ENCODE assay signal across 8 cellular contexts in the genomic region with DNA sequence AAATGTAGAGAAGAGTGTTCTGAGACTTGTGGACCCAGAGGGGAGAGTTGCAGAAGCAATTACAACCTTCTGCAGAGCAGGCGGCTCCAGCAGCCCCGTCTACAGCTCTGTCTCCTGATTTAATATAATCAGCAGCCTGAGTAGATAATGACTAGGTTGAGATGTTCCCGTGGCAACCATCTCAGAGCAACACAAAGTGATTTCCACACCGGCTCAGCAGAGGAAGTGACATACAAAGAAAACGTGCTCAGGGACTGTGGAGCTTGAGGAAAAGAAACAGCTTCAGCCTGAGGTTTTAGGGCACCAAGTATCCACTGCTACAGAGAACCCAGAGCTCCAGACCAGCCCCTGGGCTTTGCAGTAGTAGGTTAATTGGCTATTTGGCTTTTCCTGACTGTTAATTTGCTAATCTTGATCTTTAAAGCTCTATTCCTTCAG.
DNase-seq lines count a peak whose midpoint lies in the region; ATAC-seq, FAIRE-seq and TF ChIP-seq lines count a peak whose summit lies in the region.

No MANE protein-coding gene starts in this region.

- H3K23me2 ChIP-seq in H9 (ENCODE audit: insufficient read length, low read depth, low read length, poor library complexity, severe bottlenecking), result no peaks in the 10 kb centered on the region

- no peak overlapping the region for H3K9ac ChIP-seq in H9 (ENCODE audit: extremely low read depth, insufficient read length, low read length)
- H3K9ac ChIP-seq in K562 (ENCODE audit: insufficient read depth in 1 of 2, low read depth in 2 of 2, low read length in 2 of 2), result no peak overlapping the region

- H3K36me3 Mint-ChIP-seq in H9 (ENCODE audit: insufficient read depth in 1 of 3, low read depth in 3 of 3), result no peaks in the 10 kb centered on the region

- H2AFZ ChIP-seq in H9 (ENCODE audit: low read length), result no peak overlapping the region
- no peak overlapping the region for H2AFZ ChIP-seq in K562 (ENCODE audit: low read depth, low read length)

- H3K9me3 ChIP-seq in H9 (ENCODE audit: control insufficient read depth, low read depth, low read length) (no peaks in the 10 kb centered on the region), K562 (replicated peaks; ENCODE audit: control insufficient read depth, insufficient read depth, low read depth, low read length) (no peaks in the 10 kb centered on the region)

- peaks cover 6% of the 10 kb centered on the region; the same call in 1 of the 2 replicates for H3K27me3 ChIP-seq in H9 (ENCODE audit: insufficient read depth, low read length)
- peaks cover 3 to 9% of the 10 kb centered on the region in 2 experiments; a peak in 4 of 5 replicates for H3K27me3 ChIP-seq in K562 (ENCODE audit: control insufficient read depth in 2 of 2, insufficient read depth in 2 of 2, low read length in 2 of 2)

- H2BK15ac ChIP-seq in H9 (ENCODE audit: low read depth, low read length), result no peak overlapping the region

- CTCF ChIA-PET in K562 (lab: Yijun Ruan, JAX; ENCODE audit: low intra/inter-chr PET ratio), result no interaction called here

- no peak overlapping the region for H3K23ac ChIP-seq in H9 (ENCODE audit: insufficient read length, low read depth, low read length)

- no peaks in the 10 kb centered on the region for H3K9me3 Mint-ChIP-seq in H9

- no peak for TF ChIP-seq POLR2A in K562 (conservative IDR thresholded peaks at IDR 0.05)

- no peak overlapping the region for H3K4me3 ChIP-seq in K562

- H3K36me3 ChIP-seq in K562 (ENCODE audit: control insufficient read depth, insufficient read depth, low read length), result no peaks in the 10 kb centered on the region

- no peak overlapping the region for H4K91ac ChIP-seq in H9 (ENCODE audit: insufficient read length, low read depth, low read length)

- H3K56ac ChIP-seq in H9 (ENCODE audit: insufficient read length, low read depth, low read length), result no peak overlapping the region

- H2BK12ac ChIP-seq in H9 (ENCODE audit: insufficient read length, low read depth, low read length), result no peak overlapping the region

- H3K79me2 ChIP-seq in H9 (ENCODE audit: insufficient read depth, low read length) (no peaks in the 10 kb centered on the region), K562 (ENCODE audit: control insufficient read depth, insufficient read depth, low read length) (no peaks in the 10 kb centered on the region)

- H3K4me2 ChIP-seq in H9 (ENCODE audit: insufficient read depth, insufficient read length, low read length), result no peak overlapping the region
- no peak overlapping the region for H3K4me2 ChIP-seq in K562 (ENCODE audit: insufficient read depth, low read length)

- TF ChIP-seq EP300 in K562 (IDR thresholded peaks at IDR 0.05; ENCODE audit: low read length), result no peak

- in situ Hi-C loops in K562 (cut with MboI), result no loop called here

- H3K4me3 Mint-ChIP-seq in H9, result no peak overlapping the region

- H3K4ac ChIP-seq in H9 (ENCODE audit: low read depth, low read length), result no peak overlapping the region

- no peak overlapping the region for H3K27ac Mint-ChIP-seq in H9

- H2AK5ac ChIP-seq in H9 (ENCODE audit: insufficient read length, low read length), result no peak overlapping the region

- no peak overlapping the region for H2BK120ac ChIP-seq in H9 (ENCODE audit: low read depth, low read length, poor library complexity, severe bottlenecking)

- no peaks in the 10 kb centered on the region for H3K9me1 ChIP-seq in K562 (ENCODE audit: control insufficient read depth, insufficient read depth, low read length)

- BruUV-seq in K562 (replicated peaks; lab: Mats Ljungman, UMichigan), result no TSS peak

- H3K27ac ChIP-seq in H9 (ENCODE audit: insufficient read length, low read depth, low read length) (no peak overlapping the region), K562 (ENCODE audit: extremely low read depth, low read depth, low read length) (no peak overlapping the region)

- ATAC-seq in K562 (peak; percentile 40; the same call in 2 of the 3 replicates), HG03097 (IDR thresholded peaks at IDR 0.05; ENCODE audit: low FRiP score, unreplicated experiment) (no peak), HG02588 (IDR thresholded peaks at IDR 0.05; ENCODE audit: unreplicated experiment) (no peak), HG02642 (IDR thresholded peaks at IDR 0.05; ENCODE audit: poor library complexity, unreplicated experiment) (no peak)

- H4K20me1 ChIP-seq in H9 (ENCODE audit: control insufficient read depth, insufficient read depth, insufficient read length), result no peaks in the 10 kb centered on the region
- no peaks in the 10 kb centered on the region for H4K20me1 ChIP-seq in K562 (replicated peaks; ENCODE audit: control insufficient read depth, insufficient read depth, low read length)

- TF ChIP-seq CTCF in H9 (conservative IDR thresholded peaks at IDR 0.05) (no peak), K562 (IDR thresholded peaks at IDR 0.05 in 2 of 3, conservative IDR thresholded peaks at IDR 0.05 in 1 of 3; ENCODE audit: insufficient read depth in 2 of 3, low read depth in 1 of 3, low read length in 3 of 3) (no peak)

- H3K14ac ChIP-seq in H9 (ENCODE audit: insufficient read depth, low read length), result no peak overlapping the region

- intact Hi-C loops in K562 (cut with micrococcal nuclease), result no loop called here

- H3K27me3 Mint-ChIP-seq in H9 (ENCODE audit: low read depth), result peaks cover 9% of the 10 kb centered on the region

- FAIRE-seq in K562 (lab: Jason Lieb, UNC) (no peak), urothelium cell line (lab: Jason Lieb, UNC) (no peak)

- no peak overlapping the region for H4K8ac ChIP-seq in H9 (replicated peaks; ENCODE audit: insufficient read length, low read depth, low read length)

- H2BK5ac ChIP-seq in H9 (ENCODE audit: insufficient read length, low read length), result no peak overlapping the region

- POLR2A ChIA-PET in K562 (lab: Yijun Ruan, JAX), result interaction anchor here (1.0 to 1.6 kb wide), 3 partner anchors 9 to 21 kb away, joined by 3 to 5 read pairs (median 5); no protein-coding TSS in a partner anchor

- H3K4me1 Mint-ChIP-seq in H9, result peaks cover 4% of the 10 kb centered on the region in 2 experiments; a peak in 1 of 4 replicates

- TF ChIP-seq RAD21 in K562 (CRISPR knock-in tag; conservative IDR thresholded peaks at IDR 0.05 in 1 of 2, IDR thresholded peaks at IDR 0.05 in 1 of 2), result no peak

- no peak overlapping the region for H4K5ac ChIP-seq in H9 (ENCODE audit: insufficient read length, low read depth, low read length)

- H3T11ph ChIP-seq in H9 (ENCODE audit: low read length), result no peak overlapping the region

- DNase-seq in H9 (peak; percentile 46), NCI-H2196 treated with DMSO at 0.1 percent for 48 hours (lab: John Stamatoyannopoulos, UW; ENCODE audit: unreplicated experiment) (peak; percentile 16), K562 (ENCODE audit: extremely low read depth in 1 of 4, low spot score in 3 of 4) (no peak), kidney glomerular epithelial cell (lab: John Stamatoyannopoulos, UW) (peak; percentile 58), urothelium cell line (ENCODE audit: low spot score) (no peak)

- H3K18ac ChIP-seq in H9 (ENCODE audit: insufficient read length, low read depth, low read length), result no peak overlapping the region

- no peaks in the 10 kb centered on the region for H3K4me1 ChIP-seq in H9 (ENCODE audit: insufficient read depth, low read length)
- H3K4me1 ChIP-seq in K562 (replicated peaks in 1 of 2; ENCODE audit: control insufficient read depth in 2 of 2, insufficient read depth in 2 of 2, low read length in 2 of 2), result no peaks in the 10 kb centered on the region

- no peaks in the 10 kb centered on the region for H3K79me1 ChIP-seq in H9 (ENCODE audit: insufficient read depth, low read depth, low read length, poor library complexity, severe bottlenecking)

- H2BK20ac ChIP-seq in H9 (ENCODE audit: low read depth, low read length, poor library complexity, severe bottlenecking), result no peak overlapping the region

- WGBS in H9 (ENCODE audit: extremely low coverage, insufficient read length, low lambda C conversion rate), result no CpG with 5 or more reads among the region's 5 CpGs
- WGBS in K562 (ENCODE audit: insufficient coverage, low coverage, missing lambda C conversion rate), result 0% methylated on average over 5 of the region's 5 CpGs

TF ChIP-seq in K562, 482 proteins besides CTCF, POLR2A, EP300 and RAD21 (continues in another document):
- TF ChIP-seq HDAC8 (tag; IDR thresholded peaks at IDR 0.05), result no peak
- TF ChIP-seq, protein P1, sequence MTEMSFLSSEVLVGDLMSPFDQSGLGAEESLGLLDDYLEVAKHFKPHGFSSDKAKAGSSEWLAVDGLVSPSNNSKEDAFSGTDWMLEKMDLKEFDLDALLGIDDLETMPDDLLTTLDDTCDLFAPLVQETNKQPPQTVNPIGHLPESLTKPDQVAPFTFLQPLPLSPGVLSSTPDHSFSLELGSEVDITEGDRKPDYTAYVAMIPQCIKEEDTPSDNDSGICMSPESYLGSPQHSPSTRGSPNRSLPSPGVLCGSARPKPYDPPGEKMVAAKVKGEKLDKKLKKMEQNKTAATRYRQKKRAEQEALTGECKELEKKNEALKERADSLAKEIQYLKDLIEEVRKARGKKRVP (CRISPR knock-in tag; IDR thresholded peaks at IDR 0.05), result no peak
- no peak for TF ChIP-seq ZNF766 (CRISPR knock-in tag; conservative IDR thresholded peaks at IDR 0.05)
- no peak for TF ChIP-seq ESRRB (CRISPR knock-in tag; IDR thresholded peaks at IDR 0.05; ENCODE audit: borderline replicate concordance)
- TF ChIP-seq MED1 (CRISPR knock-in tag; IDR thresholded peaks at IDR 0.05; ENCODE audit: borderline replicate concordance), result no peak
- TF ChIP-seq, protein P2, sequence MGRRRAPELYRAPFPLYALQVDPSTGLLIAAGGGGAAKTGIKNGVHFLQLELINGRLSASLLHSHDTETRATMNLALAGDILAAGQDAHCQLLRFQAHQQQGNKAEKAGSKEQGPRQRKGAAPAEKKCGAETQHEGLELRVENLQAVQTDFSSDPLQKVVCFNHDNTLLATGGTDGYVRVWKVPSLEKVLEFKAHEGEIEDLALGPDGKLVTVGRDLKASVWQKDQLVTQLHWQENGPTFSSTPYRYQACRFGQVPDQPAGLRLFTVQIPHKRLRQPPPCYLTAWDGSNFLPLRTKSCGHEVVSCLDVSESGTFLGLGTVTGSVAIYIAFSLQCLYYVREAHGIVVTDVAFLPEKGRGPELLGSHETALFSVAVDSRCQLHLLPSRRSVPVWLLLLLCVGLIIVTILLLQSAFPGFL (CRISPR knock-in tag; IDR thresholded peaks at IDR 0.05), result no peak
- no peak for TF ChIP-seq EZH2 (IDR thresholded peaks at IDR 0.05; ENCODE audit: borderline replicate concordance, low read depth, low read length)
- TF ChIP-seq, protein P3, sequence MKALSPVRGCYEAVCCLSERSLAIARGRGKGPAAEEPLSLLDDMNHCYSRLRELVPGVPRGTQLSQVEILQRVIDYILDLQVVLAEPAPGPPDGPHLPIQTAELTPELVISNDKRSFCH (CRISPR knock-in tag; IDR thresholded peaks at IDR 0.05), result no peak
- TF ChIP-seq, protein P3 (tag; IDR thresholded peaks at IDR 0.05), result no peak
- TF ChIP-seq GABPA (tag; conservative IDR thresholded peaks at IDR 0.05; ENCODE audit: low read depth), result peak; percentile 74
- no peak for TF ChIP-seq ELF1 (tag; IDR thresholded peaks at IDR 0.05)

Comparison
In these comparisons a context has a peak if more than half of its experiments do, and no peak if none do; other contexts are left out.
1. DNase-seq: peak in H9 (single experiment), NCI-H2196 treated with DMSO at 0.1 percent for 48 hours (single experiment) and kidney glomerular epithelial cell (single experiment); none in K562 (0 of 4) and urothelium cell line (single experiment).